ENCODE assay signal across 8 cellular contexts in the genomic region with DNA sequence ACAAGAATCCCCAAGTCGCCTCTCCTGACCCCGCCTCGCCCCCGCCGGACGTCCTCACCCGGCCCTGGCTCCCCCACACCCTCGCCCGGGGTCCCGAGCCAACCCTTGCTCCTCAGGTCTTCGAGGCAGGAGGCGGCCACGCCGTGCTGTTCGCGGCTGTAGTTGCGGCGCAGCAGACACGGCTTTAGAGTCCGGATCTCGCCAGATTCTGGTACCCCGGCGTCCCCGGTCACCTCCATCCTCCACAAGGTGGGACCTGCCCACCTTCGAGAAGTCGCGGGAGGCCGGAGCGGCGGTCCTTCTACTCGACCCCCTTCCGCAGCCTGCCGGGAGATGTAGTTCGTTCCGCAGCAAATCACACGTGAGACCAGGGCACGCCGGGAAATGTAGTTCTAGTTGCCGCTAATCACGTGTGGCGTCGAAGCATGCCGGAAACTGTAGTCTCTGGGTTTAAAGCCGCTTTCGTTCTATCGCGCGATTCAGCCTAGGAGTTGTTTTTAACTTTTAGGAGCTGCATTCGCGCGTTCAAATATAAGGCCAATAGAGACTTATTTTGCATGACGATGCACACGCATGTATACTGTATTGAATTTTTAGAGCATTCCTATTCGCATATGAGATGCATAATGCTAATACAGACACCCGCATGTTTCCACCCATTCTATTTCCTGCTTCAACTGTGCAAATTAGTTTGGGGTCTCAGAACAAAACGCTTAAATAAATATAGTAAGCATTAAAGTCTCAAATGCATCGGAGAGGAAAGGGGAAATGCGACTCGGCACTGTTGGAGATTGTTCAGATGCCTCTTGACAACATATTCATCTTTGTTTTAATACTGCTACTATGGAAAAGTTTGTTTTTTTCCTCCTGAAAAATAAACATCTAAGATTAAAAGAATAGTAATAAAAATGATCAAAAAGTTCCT. TPM values are rescaled to one million over a fixed set of nuclear protein-coding genes. Genes with fewer than 3 reads are reported as not detected.
A peak's percentile ranks its signal among the peaks of the same experiment; 100 is the strongest.
DNase-seq lines count a peak whose midpoint lies in the region; ATAC-seq and TF ChIP-seq lines count a peak whose summit lies in the region.

A gene with protein sequence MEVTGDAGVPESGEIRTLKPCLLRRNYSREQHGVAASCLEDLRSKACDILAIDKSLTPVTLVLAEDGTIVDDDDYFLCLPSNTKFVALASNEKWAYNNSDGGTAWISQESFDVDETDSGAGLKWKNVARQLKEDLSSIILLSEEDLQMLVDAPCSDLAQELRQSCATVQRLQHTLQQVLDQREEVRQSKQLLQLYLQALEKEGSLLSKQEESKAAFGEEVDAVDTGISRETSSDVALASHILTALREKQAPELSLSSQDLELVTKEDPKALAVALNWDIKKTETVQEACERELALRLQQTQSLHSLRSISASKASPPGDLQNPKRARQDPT (minus strand): TSS at position 310 of the 925 bp plus-strand sequence. CDS start 71 bp downstream, at position 239.

- H3K27ac ChIP-seq in adipose tissue (ENCODE audit: low read depth, low read length) (no peak within 1 kb of the TSS), heart right ventricle (peak within 1 kb of the TSS in 8 of 10 donors; percentile 59 to 85 (median 71)), upper lobe of left lung (peak within 1 kb of the TSS; percentile 50 to 85 (median 69))

- H3K9me3 ChIP-seq in heart right ventricle (no peaks in the 10 kb centered on the region), upper lobe of left lung (no peaks in the 10 kb centered on the region)

- POLR2A ChIA-PET in T-cell (lab: Charles Lee): interaction anchor here (0.6 kb wide), 2 partner anchors 9 to 28 kb away, joined by 6 to 12 read pairs; no protein-coding TSS in a partner anchor

- H3K27ac Mint-ChIP-seq in T-cell: peak within 1 kb of the TSS; percentile 85 to 93

- intact Hi-C loops in heart right ventricle (cut with DNase I) (loop anchor here in 2 of 10 donors (5.0 to 10.0 kb wide), 2 partner anchors 40 to 98 kb away; a partner anchor contains a TSS), posterior cingulate gyrus (cut with DNase I) (loop anchor here (1.0 to 2.0 kb wide), 2 partner anchors 22 to 42 kb away; a partner anchor contains a TSS)

- H3K27me3 Mint-ChIP-seq in T-cell: no peaks in the 10 kb centered on the region

- H3K4me3 ChIP-seq in GM12864 (ENCODE audit: low read depth, low read length) (peak within 1 kb of the TSS; percentile 69), heart right ventricle (peak within 1 kb of the TSS; percentile 45 to 94 (median 74)), upper lobe of left lung (peak within 1 kb of the TSS; percentile 74 to 86 (median 82))

- CTCF ChIA-PET in T-cell (lab: Charles Lee): no interaction called here

- H3K4me1 ChIP-seq in heart right ventricle (peaks cover 4 to 46% (median 31%) of the 10 kb centered on the region in 9 donors), upper lobe of left lung (peaks cover 19 to 45% (median 30%) of the 10 kb centered on the region in 4 donors)

- H3K36me3 Mint-ChIP-seq in T-cell: peaks cover 14% of the 10 kb centered on the region

- peak in 1 of 4 donors; percentile 62 for TF ChIP-seq EP300 in upper lobe of left lung (IDR thresholded peaks at IDR 0.05)

- peak; percentile 96 for DNase-seq in GM12864 (ENCODE audit: low read depth)
- peak; percentile 88 for DNase-seq in NCI-H1436 treated with DMSO at 0.1 percent for 48 hours (lab: John Stamatoyannopoulos, UW)
- peak; percentile 77 to 96 (median 90) for DNase-seq in T-cell
- DNase-seq in heart right ventricle: peak; percentile 88 to 96
- peak; percentile 92 to 99 (median 96) for DNase-seq in posterior cingulate gyrus
- peak; percentile 91 to 96 for DNase-seq in upper lobe of left lung

- H3K27me3 ChIP-seq in heart right ventricle (no peaks in the 10 kb centered on the region), upper lobe of left lung (no peaks in the 10 kb centered on the region)

- H3K9me3 Mint-ChIP-seq in T-cell: no peaks in the 10 kb centered on the region

- peaks cover 0 to 21% (median 4%) of the 10 kb centered on the region in 9 donors for H3K36me3 ChIP-seq in heart right ventricle
- H3K36me3 ChIP-seq in upper lobe of left lung: peaks cover 7 to 19% (median 13%) of the 10 kb centered on the region in 4 donors

- WGBS in adipose tissue, 3 donors: 1 to 2% (median 1%) methylated on average over 59 of the region's 59 CpGs
- WGBS in heart right ventricle, 2 donors: 2 to 3% methylated on average over 59 of the region's 59 CpGs
- 2% methylated on average over 32 to 54 of the region's 59 CpGs for WGBS in upper lobe of left lung, 2 donors

- peak within 1 kb of the TSS; percentile 92 to 99 (median 94) for H3K4me3 Mint-ChIP-seq in T-cell

- TF ChIP-seq CTCF in GM12864 (IDR thresholded peaks at IDR 0.05; ENCODE audit: low read depth, low read length, missing control alignments) (no peak), heart right ventricle (IDR thresholded peaks at IDR 0.05) (no peak), upper lobe of left lung (IDR thresholded peaks at IDR 0.05) (no peak)

- H3K4me1 Mint-ChIP-seq in T-cell: peaks cover 44 to 54% (median 45%) of the 10 kb centered on the region in 3 donors

- ATAC-seq in HG02763 (IDR thresholded peaks at IDR 0.05; ENCODE audit: unreplicated experiment) (peak; percentile 75), T-cell (replicated peaks in 1 of 4) (peak; percentile 86 to 90 (median 87)), heart right ventricle (peak; percentile 83 to 94 (median 91)), upper lobe of left lung (ENCODE audit: low FRiP score in 2 of 2) (peak; percentile 93 to 94)

- TF ChIP-seq POLR2A in upper lobe of left lung (IDR thresholded peaks at IDR 0.05): peak in 2 of 4 donors; percentile 53 to 59

RNA-seq across cellular contexts. Expression of the gene that starts here (rescaled TPM):
- total RNA-seq in T-cell: 10 to 100 TPM; 19.3 to 32.9 (median 26.0) TPM
- 10 to 100 TPM; 10.8 to 17.4 (median 16.0) TPM for polyA plus RNA-seq in adipose tissue
- 10 to 100 TPM; 19.8 to 26.7 (median 23.2) TPM for total RNA-seq in heart right ventricle
- 10 to 100 TPM in 1 of 2 donors, 1 to 10 TPM in 1; 9.1 to 14.5 TPM for polyA plus RNA-seq in heart right ventricle
- total RNA-seq in upper lobe of left lung: 10 to 100 TPM; 15.8 to 37.2 (median 22.9) TPM
